In the genomic region with DNA sequence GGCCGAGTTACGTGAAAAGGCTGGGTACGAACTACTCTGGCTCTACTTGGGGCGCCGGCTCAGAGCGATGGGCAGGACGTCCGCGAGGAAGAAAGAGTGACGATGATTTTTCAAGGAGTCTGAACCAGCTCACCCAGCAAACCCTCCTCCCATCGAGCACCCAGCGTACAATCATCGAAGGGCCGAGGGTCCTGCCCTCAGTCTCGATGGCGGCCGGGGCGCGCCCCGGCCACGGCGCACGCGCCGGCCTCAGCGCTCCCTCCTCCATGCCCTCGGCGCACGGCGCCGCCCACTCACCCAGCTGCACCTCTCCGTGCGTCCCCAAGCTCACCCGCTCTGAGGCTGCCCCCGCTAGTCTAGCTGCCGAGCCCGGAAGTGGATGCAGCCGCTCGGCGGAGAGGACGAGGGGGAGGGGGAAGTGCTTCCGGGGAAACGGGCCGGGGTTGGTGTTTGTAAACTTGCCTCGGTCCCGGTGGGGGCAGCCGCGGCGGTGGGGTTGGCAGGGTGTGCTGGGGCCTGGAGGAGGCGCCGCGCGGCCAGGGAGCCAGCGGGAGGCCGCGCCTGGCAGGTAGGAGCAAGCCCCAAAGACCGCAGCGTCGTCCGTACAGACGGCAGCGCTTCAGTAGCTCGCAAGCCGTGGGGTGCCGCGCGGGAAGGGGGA, we compare ENCODE assay signal across 8 cellular contexts. TPM values are rescaled to one million over a fixed set of nuclear protein-coding genes. Genes with fewer than 3 reads are reported as not detected.
DNase-seq lines count a peak whose midpoint lies in the region; ATAC-seq and TF ChIP-seq lines count a peak whose summit lies in the region.

A gene with protein sequence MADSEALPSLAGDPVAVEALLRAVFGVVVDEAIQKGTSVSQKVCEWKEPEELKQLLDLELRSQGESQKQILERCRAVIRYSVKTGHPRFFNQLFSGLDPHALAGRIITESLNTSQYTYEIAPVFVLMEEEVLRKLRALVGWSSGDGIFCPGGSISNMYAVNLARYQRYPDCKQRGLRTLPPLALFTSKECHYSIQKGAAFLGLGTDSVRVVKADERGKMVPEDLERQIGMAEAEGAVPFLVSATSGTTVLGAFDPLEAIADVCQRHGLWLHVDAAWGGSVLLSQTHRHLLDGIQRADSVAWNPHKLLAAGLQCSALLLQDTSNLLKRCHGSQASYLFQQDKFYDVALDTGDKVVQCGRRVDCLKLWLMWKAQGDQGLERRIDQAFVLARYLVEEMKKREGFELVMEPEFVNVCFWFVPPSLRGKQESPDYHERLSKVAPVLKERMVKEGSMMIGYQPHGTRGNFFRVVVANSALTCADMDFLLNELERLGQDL (minus strand): TSS at position 656 of the 661 bp plus-strand sequence. CDS start 7,455 bp downstream, outside the sequence.
A gene with protein sequence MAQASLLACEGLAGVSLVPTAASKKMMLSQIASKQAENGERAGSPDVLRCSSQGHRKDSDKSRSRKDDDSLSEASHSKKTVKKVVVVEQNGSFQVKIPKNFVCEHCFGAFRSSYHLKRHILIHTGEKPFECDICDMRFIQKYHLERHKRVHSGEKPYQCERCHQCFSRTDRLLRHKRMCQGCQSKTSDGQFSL (plus strand): TSS at position 453 of the 661 bp plus-strand sequence. CDS start 1,262 bp downstream, outside the sequence.

- intact Hi-C loops in ascending aorta (cut with DNase I) = loop anchor here (2.0 kb wide), 1 partner anchor 82 kb away; no protein-coding TSS in a partner anchor
- intact Hi-C loops in vagina (cut with DNase I) = no loop called here

- H3K9me3 Mint-ChIP-seq in T-helper 2 cell treated with Interferon-gamma antibody and Interleukin-4, amounts not matched to agents 5 μg/mL and 100 μg/mL, for 36 hours = no peaks in the 10 kb centered on the region

- H3K27me3 ChIP-seq in ascending aorta = no peaks in the 10 kb centered on the region
- no peaks in the 10 kb centered on the region for H3K27me3 ChIP-seq in rectal smooth muscle tissue (ENCODE audit: control insufficient read depth, insufficient read depth, low read length)
- H3K27me3 ChIP-seq in vagina = no peaks in the 10 kb centered on the region

- no peaks in the 10 kb centered on the region for H3K27me3 Mint-ChIP-seq in T-helper 2 cell treated with Interferon-gamma antibody and Interleukin-4, amounts not matched to agents 5 μg/mL and 100 μg/mL, for 36 hours (ENCODE audit: low read depth)

- H3K27ac ChIP-seq in ascending aorta (peak within 1 kb of the TSS; percentile 91 to 92), rectal smooth muscle tissue (ENCODE audit: low read depth, low read length) (peak within 1 kb of the TSS; percentile 97), vagina (peak within 1 kb of the TSS; percentile 88)

- ATAC-seq in GM18505 (IDR thresholded peaks at IDR 0.05; ENCODE audit: unreplicated experiment) (peak; percentile 88), HG02973 (IDR thresholded peaks at IDR 0.05; ENCODE audit: unreplicated experiment) (peak; percentile 87)

- no peak for TF ChIP-seq CTCF in ascending aorta (IDR thresholded peaks at IDR 0.05)
- TF ChIP-seq CTCF in vagina (IDR thresholded peaks at IDR 0.05) = no peak

- peaks cover 36% of the 10 kb centered on the region for H3K4me1 Mint-ChIP-seq in T-helper 2 cell treated with Interferon-gamma antibody and Interleukin-4, amounts not matched to agents 5 μg/mL and 100 μg/mL, for 36 hours (ENCODE audit: low read depth)

- TF ChIP-seq POLR2A in GM18505 (IDR thresholded peaks at IDR 0.05; ENCODE audit: borderline replicate concordance, extremely low read depth, insufficient read depth, insufficient read length) (peak; percentile 90), vagina (IDR thresholded peaks at IDR 0.05) (peak in 1 of 2 donors; percentile 70)

- peak within 1 kb of the TSS; percentile 92 for H3K27ac Mint-ChIP-seq in T-helper 2 cell treated with Interferon-gamma antibody and Interleukin-4, amounts not matched to agents 5 μg/mL and 100 μg/mL, for 36 hours

- peak within 1 kb of the TSS; percentile 91 to 96 for H3K4me3 ChIP-seq in ascending aorta
- peak within 1 kb of the TSS; percentile 81 for H3K4me3 ChIP-seq in rectal smooth muscle tissue (ENCODE audit: low read length)
- peak within 1 kb of the TSS; percentile 64 to 67 for H3K4me3 ChIP-seq in vagina

- H3K4me1 ChIP-seq in ascending aorta = peaks cover 7 to 41% of the 10 kb centered on the region in 2 donors
- H3K4me1 ChIP-seq in rectal smooth muscle tissue (ENCODE audit: control insufficient read depth, insufficient read depth, low read length) = peaks cover 29% of the 10 kb centered on the region
- H3K4me1 ChIP-seq in vagina = peaks cover 47% of the 10 kb centered on the region

- H3K36me3 ChIP-seq in ascending aorta (peaks cover 17 to 31% of the 10 kb centered on the region in 2 donors), rectal smooth muscle tissue (ENCODE audit: control insufficient read depth, insufficient read depth, low read length) (peaks cover 19% of the 10 kb centered on the region), vagina (peaks cover 0 to 35% of the 10 kb centered on the region in 2 donors)

- peaks cover 31% of the 10 kb centered on the region for H3K36me3 Mint-ChIP-seq in T-helper 2 cell treated with Interferon-gamma antibody and Interleukin-4, amounts not matched to agents 5 μg/mL and 100 μg/mL, for 36 hours (ENCODE audit: low read depth)

- H3K9me3 ChIP-seq in ascending aorta (no peaks in the 10 kb centered on the region), vagina (no peaks in the 10 kb centered on the region)

- H3K9ac ChIP-seq in rectal smooth muscle tissue (ENCODE audit: low read length) = peak within 1 kb of the TSS; percentile 69

- DNase-seq in NCI-H2029 (lab: John Stamatoyannopoulos, UW) (peak; percentile 98), ascending aorta (ENCODE audit: low spot score in 2 of 2) (peak; percentile 92 to 99), hepatic stellate cell (ENCODE audit: low spot score) (peak; percentile 99), vagina (ENCODE audit: extremely low spot score in 2 of 2) (peak in 1 of 2 donors; percentile 97)
- peak; percentile 98 for DNase-seq in T-helper 2 cell treated with Interferon-gamma antibody and Interleukin-4, amounts not matched to agents 5 μg/mL and 100 μg/mL, for 36 hours (ENCODE audit: low spot score)

- H3K4me3 Mint-ChIP-seq in T-helper 2 cell treated with Interferon-gamma antibody and Interleukin-4, amounts not matched to agents 5 μg/mL and 100 μg/mL, for 36 hours = peak within 1 kb of the TSS; percentile 88

RNA-seq across cellular contexts. Expression of the first gene that starts in this region (rescaled TPM):
- total RNA-seq in ascending aorta (30.7 TPM), vagina (44.9 TPM)

RNA-seq across cellular contexts. Expression of the second gene that starts in this region (rescaled TPM):
- total RNA-seq in ascending aorta = 5.9 TPM
- total RNA-seq in vagina = 12.8 TPM
